ENCODE assay signal across 8 cellular contexts in the genomic region with DNA sequence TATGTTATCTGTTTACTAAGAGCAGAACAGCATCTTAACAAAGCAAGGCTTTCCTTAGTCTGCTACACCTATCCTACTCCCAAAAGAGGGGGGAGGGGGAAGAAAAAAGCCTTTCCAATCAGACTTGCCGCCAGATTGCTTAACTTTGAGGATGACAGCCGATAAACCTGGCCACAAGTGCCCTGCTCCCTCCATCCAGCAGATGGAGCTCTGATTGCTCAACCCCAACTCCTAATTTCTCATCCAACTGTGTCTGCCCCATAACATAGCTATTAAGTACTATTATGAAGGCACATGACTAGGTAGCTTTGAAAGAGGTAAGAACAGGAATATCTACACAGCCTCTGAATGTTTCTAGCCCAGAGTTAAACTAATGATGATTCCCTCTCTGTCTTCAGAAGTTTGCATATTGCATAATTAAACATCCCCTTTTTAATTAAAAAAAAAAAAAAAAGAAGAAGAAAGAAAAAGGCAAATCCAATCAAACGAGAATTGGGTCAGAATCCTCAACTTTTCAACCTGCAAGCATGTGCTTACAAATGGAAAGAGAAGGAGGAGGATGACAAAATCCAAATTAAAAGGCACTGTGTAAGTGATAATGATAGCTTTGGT.
DNase-seq lines count a peak whose midpoint lies in the region; ATAC-seq and TF ChIP-seq lines count a peak whose summit lies in the region.

No MANE protein-coding gene starts in this region.

- TF ChIP-seq CTCF in GM12872 (IDR thresholded peaks at IDR 0.05; ENCODE audit: insufficient read depth, low read depth, low read length) (peak; percentile 87), osteoblast (IDR thresholded peaks at IDR 0.05; ENCODE audit: extremely low read depth, low read depth, low read length) (peak; percentile 16)

- no peaks in the 10 kb centered on the region for H3K36me3 ChIP-seq in osteoblast (ENCODE audit: insufficient read depth, low read length)

- intact Hi-C loops in sciatic nerve (cut with DNase I) = no loop called here

- no peaks in the 10 kb centered on the region for H3K79me2 ChIP-seq in osteoblast (ENCODE audit: insufficient read depth, low read length)

- DNase-seq in AML-193 (lab: John Stamatoyannopoulos, UW) (peak; percentile 10 to 23), NCI-H345 treated with DMSO at 0.1 percent for 48 hours (lab: John Stamatoyannopoulos, UW; ENCODE audit: unreplicated experiment) (peak; percentile 4), dermis microvascular lymphatic vessel endothelial cell (ENCODE audit: low read depth in 2 of 2) (peak; percentile 2 to 12), osteoblast (ENCODE audit: insufficient read length, low spot score, missing footprints) (no peak), sciatic nerve (ENCODE audit: low spot score) (no peak), OCI-M2 (lab: John Stamatoyannopoulos, UW; ENCODE audit: unreplicated experiment) (no peak)

- no peaks in the 10 kb centered on the region for H3K27me3 ChIP-seq in osteoblast (ENCODE audit: insufficient read depth, low read length)

- ATAC-seq in HG02798 (IDR thresholded peaks at IDR 0.05; ENCODE audit: poor library complexity, unreplicated experiment) (peak; percentile 83), sciatic nerve (no peak)

- H3K4me2 ChIP-seq in osteoblast (ENCODE audit: insufficient read depth, low read length) = no peak overlapping the region

- no peak overlapping the region for H3K27ac ChIP-seq in osteoblast (ENCODE audit: low read depth, low read length)

- H3K4me3 ChIP-seq in osteoblast (ENCODE audit: insufficient read depth, low read length) = no peak overlapping the region

- H2AFZ ChIP-seq in osteoblast (ENCODE audit: low read length) = no peak overlapping the region

- H3K4me1 ChIP-seq in osteoblast (ENCODE audit: insufficient read depth, low read length) = no peaks in the 10 kb centered on the region

- peaks cover 2% of the 10 kb centered on the region for H3K9me3 ChIP-seq in osteoblast (ENCODE audit: low read depth, low read length)

- H4K20me1 ChIP-seq in osteoblast (ENCODE audit: insufficient read depth, low read length) = no peaks in the 10 kb centered on the region

Comparison
In these comparisons a context has a peak if more than half of its experiments do, and no peak if none do; other contexts are left out.
1. DNase-seq: peak in AML-193 (2 of 2), NCI-H345 treated with DMSO at 0.1 percent for 48 hours (single experiment) and dermis microvascular lymphatic vessel endothelial cell (2 of 2); none in osteoblast (single experiment), sciatic nerve (single experiment) and OCI-M2 (single experiment).